8 cellular contexts compared by ENCODE assay signal in the genomic region with DNA sequence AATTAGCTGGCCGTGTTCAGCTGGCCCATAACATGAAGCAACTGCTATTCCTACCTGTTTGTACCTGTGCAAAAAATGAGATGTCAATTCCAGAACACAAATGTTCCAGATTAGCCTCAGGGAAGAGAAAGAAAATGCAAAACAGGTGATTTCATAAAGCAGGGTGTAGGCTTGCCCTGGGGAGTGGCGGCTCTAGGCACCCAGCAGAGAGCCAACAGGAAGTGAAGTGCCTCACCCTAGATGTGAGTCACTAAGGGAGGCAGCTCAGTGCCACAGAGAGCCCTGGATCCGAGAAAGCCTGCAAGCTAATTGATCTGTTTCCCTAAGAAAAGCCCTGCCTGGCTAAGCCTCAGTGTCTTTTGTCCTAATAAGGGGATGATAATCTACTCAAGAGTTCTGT.
DNase-seq lines count a peak whose midpoint lies in the region; ATAC-seq lines count a peak whose summit lies in the region.

No MANE protein-coding gene starts in this region.

- in situ Hi-C loops in KBM-7 (cut with MboI; ENCODE audit: low pct_unique_long_range_greater_than_20kb, low sequenced_read_pairs): no loop called here

- DNase-seq in DMS153 treated with DMSO at 0.1 percent for 48 hours (lab: John Stamatoyannopoulos, UW; ENCODE audit: unreplicated experiment) (peak; percentile 3), HuH-7 (ENCODE audit: low spot score) (peak; percentile 32), left colon (peak; percentile 70 to 89), KBM-7 (no peak), activated T-cell treated with anti-CD3 and anti-CD28 coated beads for 4 hours (no peak), NCI-H187 treated with DMSO at 0.1 percent for 48 hours (lab: John Stamatoyannopoulos, UW) (no peak)
- peak; percentile 16 for DNase-seq in activated T-helper 1 cell treated with anti-CD3 and anti-CD28 coated beads, Interleukin-12 subunit alpha, Interleukin-12 subunit beta, Interleukin-2, Interleukin-4 antibody, amounts not matched to agents 30 ng/mL and 10 ng/mL and 1 ng/mL, durations not matched to agents 14 hours and 24 hours and 36 hours (ENCODE audit: low spot score)

- peaks cover 10% of the 10 kb centered on the region for H3K9me3 Mint-ChIP-seq in activated T-helper 1 cell treated with anti-CD3 and anti-CD28 coated beads, Interleukin-12 subunit alpha, Interleukin-12 subunit beta, Interleukin-2, Interleukin-4 antibody, amounts not matched to agents 30 ng/mL and 10 ng/mL and 1 ng/mL, durations not matched to agents 14 hours and 24 hours and 36 hours

- peaks cover 5% of the 10 kb centered on the region for H3K27me3 Mint-ChIP-seq in activated T-helper 1 cell treated with anti-CD3 and anti-CD28 coated beads, Interleukin-12 subunit alpha, Interleukin-12 subunit beta, Interleukin-2, Interleukin-4 antibody, amounts not matched to agents 30 ng/mL and 10 ng/mL and 1 ng/mL, durations not matched to agents 14 hours and 24 hours and 36 hours (ENCODE audit: insufficient read depth)

- H3K27ac Mint-ChIP-seq in activated T-helper 1 cell treated with anti-CD3 and anti-CD28 coated beads, Interleukin-12 subunit alpha, Interleukin-12 subunit beta, Interleukin-2, Interleukin-4 antibody, amounts not matched to agents 30 ng/mL and 10 ng/mL and 1 ng/mL, durations not matched to agents 14 hours and 24 hours and 36 hours: no peak overlapping the region

- intact Hi-C loops in activated T-helper 1 cell treated with anti-CD3 and anti-CD28 coated beads, Interleukin-12 subunit alpha, Interleukin-12 subunit beta, Interleukin-2, Interleukin-4 antibody, amounts not matched to agents 30 ng/mL and 10 ng/mL and 1 ng/mL, durations not matched to agents 14 hours and 24 hours and 36 hours (cut with micrococcal nuclease): no loop called here
- intact Hi-C loops in left colon (cut with DNase I, micrococcal nuclease): no loop called here

- peaks cover 20% of the 10 kb centered on the region for H3K36me3 Mint-ChIP-seq in activated T-helper 1 cell treated with anti-CD3 and anti-CD28 coated beads, Interleukin-12 subunit alpha, Interleukin-12 subunit beta, Interleukin-2, Interleukin-4 antibody, amounts not matched to agents 30 ng/mL and 10 ng/mL and 1 ng/mL, durations not matched to agents 14 hours and 24 hours and 36 hours (ENCODE audit: low read depth)

- ATAC-seq in GM21576 (IDR thresholded peaks at IDR 0.05; ENCODE audit: unreplicated experiment): peak; percentile 89
- ATAC-seq in left colon: peak; percentile 95

- H3K4me1 Mint-ChIP-seq in activated T-helper 1 cell treated with anti-CD3 and anti-CD28 coated beads, Interleukin-12 subunit alpha, Interleukin-12 subunit beta, Interleukin-2, Interleukin-4 antibody, amounts not matched to agents 30 ng/mL and 10 ng/mL and 1 ng/mL, durations not matched to agents 14 hours and 24 hours and 36 hours (ENCODE audit: low read depth): peaks cover 9% of the 10 kb centered on the region

- H3K4me3 Mint-ChIP-seq in activated T-helper 1 cell treated with anti-CD3 and anti-CD28 coated beads, Interleukin-12 subunit alpha, Interleukin-12 subunit beta, Interleukin-2, Interleukin-4 antibody, amounts not matched to agents 30 ng/mL and 10 ng/mL and 1 ng/mL, durations not matched to agents 14 hours and 24 hours and 36 hours: no peak overlapping the region

Comparison
In these comparisons a context has a peak if more than half of its experiments do, and no peak if none do; other contexts are left out.
1. DNase-seq: peak in DMS153 treated with DMSO at 0.1 percent for 48 hours (single experiment), HuH-7 (single experiment), activated T-helper 1 cell treated with anti-CD3 and anti-CD28 coated beads, Interleukin-12 subunit alpha, Interleukin-12 subunit beta, Interleukin-2, Interleukin-4 antibody, amounts not matched to agents 30 ng/mL and 10 ng/mL and 1 ng/mL, durations not matched to agents 14 hours and 24 hours and 36 hours (single experiment) and left colon (2 of 2); none in KBM-7 (single experiment), activated T-cell treated with anti-CD3 and anti-CD28 coated beads for 4 hours (single experiment) and NCI-H187 treated with DMSO at 0.1 percent for 48 hours (single experiment).